ENCODE assay signal across 1 cellular context in the genomic region with DNA sequence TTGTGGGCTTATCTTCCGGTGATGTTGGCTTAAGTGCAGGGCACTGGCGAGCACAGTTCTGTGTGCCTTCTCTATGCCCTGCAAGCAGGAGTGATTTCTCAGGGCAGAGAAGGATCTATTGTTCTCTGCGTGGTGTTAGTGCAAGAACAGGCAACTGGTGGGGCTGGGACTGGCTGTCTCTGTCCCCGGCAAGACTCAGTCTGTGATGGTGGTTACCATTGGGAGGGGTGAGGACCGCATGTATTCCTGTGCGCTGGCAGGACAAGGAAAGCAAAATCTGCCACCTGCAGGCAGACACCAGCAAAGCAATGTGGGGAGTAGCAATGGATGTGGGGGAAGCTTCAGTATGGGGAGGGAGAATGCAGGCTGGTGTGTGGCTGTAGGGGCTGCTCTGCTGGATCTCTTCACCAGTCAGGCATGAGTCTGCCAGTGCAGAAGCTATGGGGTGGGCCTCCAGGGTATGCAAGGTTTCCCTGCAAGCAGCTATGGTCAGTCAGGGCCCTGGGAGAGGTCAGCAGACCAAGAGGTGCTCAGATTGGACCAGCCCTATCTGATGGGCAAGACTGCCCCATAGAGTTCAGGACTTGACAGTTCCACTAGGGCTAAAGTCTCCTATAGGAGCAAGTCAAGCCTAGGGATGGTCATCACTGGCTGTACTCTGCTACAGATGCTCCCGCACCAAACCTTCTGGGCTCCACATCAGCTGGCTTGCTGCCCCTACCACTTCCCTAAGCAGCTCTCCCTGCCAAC.
TF ChIP-seq lines count a peak whose summit lies in the region.

No MANE protein-coding gene starts in this region.

TF ChIP-seq in endothelial cell of umbilical vein, 7 proteins besides CTCF, POLR2A, EP300 and RAD21 (continued from another document):
- no peak for TF ChIP-seq POLR2AphosphoS5 (IDR thresholded peaks at IDR 0.05; ENCODE audit: insufficient read depth, low read depth, low read length)
